Comparison of ENCODE assay signal across 37 cellular contexts in the genomic region with DNA sequence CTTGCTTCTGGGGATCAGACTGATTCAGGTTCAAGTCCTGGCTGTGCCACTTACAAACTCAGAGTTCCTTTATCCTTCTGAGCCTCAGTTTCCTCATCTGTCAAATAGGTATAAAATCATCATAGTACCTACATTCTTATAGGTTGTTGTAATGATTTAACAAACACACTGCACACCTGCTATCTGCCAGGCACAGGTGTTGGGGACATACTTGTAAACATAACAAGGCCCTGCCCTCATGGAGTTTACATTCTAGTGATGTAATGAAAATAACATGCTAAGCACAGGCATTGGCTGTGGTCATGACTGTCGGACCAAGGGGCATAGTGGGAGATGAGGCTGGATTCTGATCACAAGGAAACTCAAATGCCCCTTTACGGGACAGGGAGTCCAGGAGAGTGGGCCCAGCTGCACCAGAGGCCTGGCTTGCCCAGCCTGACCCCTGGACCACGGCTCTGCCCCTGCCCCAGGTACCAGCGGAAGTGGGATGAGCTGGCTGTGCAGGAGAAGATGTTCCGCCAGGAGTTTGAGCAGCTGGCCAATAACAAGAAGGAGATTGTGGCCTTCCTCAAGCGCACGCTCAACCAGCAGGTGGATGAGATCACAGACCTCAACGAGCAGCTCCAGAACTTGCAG. TPM values are rescaled to one million over a fixed set of nuclear protein-coding genes. Genes with fewer than 3 reads are reported as not detected.
"Had no signal": no experiment of that assay in that cellular context is flagged by ENCODE, and none has a peak within 500 bp of the region (broad histone marks: within the 10 kb centered on the region; RNA-seq: fewer than 3 reads in every experiment).

No MANE protein-coding gene starts in this region.

- DNase-seq: activated B cell treated with CpG ODN at 0.5 μM for 24 hours; activated CD4-positive, alpha-beta T cell treated with anti-CD3 and anti-CD28 coated beads for 1 hour; activated CD4-positive, alpha-beta T cell treated with anti-CD3 and anti-CD28 coated beads for 48 hours; activated CD8-positive, alpha-beta memory T cell treated with anti-CD3 and anti-CD28 coated beads, Interleukin-2, amount 10 ng/mL, durations not matched to agents 7 days and 5 days; activated CD8-positive, alpha-beta memory T cell treated with anti-CD3 and anti-CD28 coated beads, Interleukin-2, amount 50 U/mL, for 48 hours; activated effector memory CD4-positive, alpha-beta T cell treated with Interleukin-2 at 50 U/mL for 16 hours; activated naive CD4-positive, alpha-beta T cell treated with anti-CD3 and anti-CD28 coated beads, Interleukin-2, amount 10 ng/mL, durations not matched to agents 7 days and 5 days; activated naive CD8-positive, alpha-beta T cell treated with anti-CD3 and anti-CD28 coated beads, Interleukin-2, amount 50 U/mL, for 24 hours; activated T-cell treated with anti-CD3 and anti-CD28 coated beads, Interleukin-2, amount 50 U/mL, for 48 hours; anterior cingulate cortex; central memory CD4-positive, alpha-beta T cell; Kasumi-1; KG1; MG63; NCI-H1048; NCI-H1105 treated with DMSO at 0.1 percent for 48 hours; NCI-H1436; NCI-H1694; NCI-H1930; NCI-H2081 treated with DMSO at 0.1 percent for 48 hours; NCI-H226; NCI-H446 treated with DMSO at 0.1 percent for 48 hours; NCI-H524 treated with DMSO at 0.1 percent for 48 hours; NK-92 treated with Interleukin-12 subunit alpha and Interleukin-12 subunit beta, amount 100 ng/mL, for 24 hours; PC-9; SIG-M5; SW 1271; T-helper 1 cell; T-helper 2 cell; T-helper 9 cell had no signal

- H3K27ac ChIP-seq: PC-9, RWPE1, VCaP had no signal

- H3K4me2 ChIP-seq: PC-9 had no signal

- H3K27me3 ChIP-seq: MG63 had no signal

- ATAC-seq: activated CD8-positive, alpha-beta memory T cell treated with anti-CD3 and anti-CD28 coated beads, Interleukin-2, amount 10 ng/mL, durations not matched to agents 7 days and 5 days; activated naive CD8-positive, alpha-beta T cell treated with anti-CD3 and anti-CD28 coated beads, Interleukin-2, amount 50 U/mL, for 24 hours; Right ventricle myocardium inferior; SK-N-SH treated with all-trans-retinoic acid at 6 μM for 48 hours had no signal

- H3K4me3 ChIP-seq: MG63, PC-9 had no signal

- H2AFZ ChIP-seq: PC-9 had no signal

- FAIRE-seq: RCC 7860 had no signal

- H3K9me3 ChIP-seq: MG63 had no signal

RNA-seq across cellular contexts. Expression of a gene that starts 2.3 kb away (rescaled TPM):
- total RNA-seq: activated B cell treated with CpG ODN at 0.5 μM for 24 hours; activated CD8-positive, alpha-beta memory T cell treated with anti-CD3 and anti-CD28 coated beads, Interleukin-2, amount 10 ng/mL, durations not matched to agents 7 days and 5 days; chondrocyte; Right ventricle myocardium inferior had no signal

RNA-seq across cellular contexts. Expression of a gene that starts 6.8 kb away (rescaled TPM):
- total RNA-seq: activated B cell treated with CpG ODN at 0.5 μM for 24 hours, chondrocyte, OCI-LY7 had no signal
